ENCODE assay signal across 7 cellular contexts in the genomic region with DNA sequence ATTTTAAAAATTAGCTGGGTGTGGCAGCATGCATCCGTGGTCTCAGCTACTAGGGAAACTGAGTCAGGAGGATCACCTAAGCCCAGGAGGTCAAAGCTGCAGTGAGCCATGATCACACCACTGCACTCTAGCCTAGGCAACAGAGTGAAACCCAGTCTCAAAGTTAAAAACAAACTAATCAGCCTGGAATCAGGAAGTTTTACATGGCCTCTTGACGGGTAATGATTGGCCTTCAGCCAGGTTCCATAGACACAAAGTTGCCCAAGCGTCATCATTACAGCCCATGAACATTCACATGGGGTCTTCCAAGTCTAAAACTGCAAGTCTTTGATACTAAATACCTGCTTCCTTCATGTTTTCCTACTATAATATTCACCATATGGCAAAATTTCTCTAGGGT. TPM values are rescaled to one million over a fixed set of nuclear protein-coding genes. Genes with fewer than 3 reads are reported as not detected.
"Had no signal": no experiment of that assay in that cellular context is flagged by ENCODE, and none has a peak within 500 bp of the region (broad histone marks: within the 10 kb centered on the region; RNA-seq: fewer than 3 reads in every experiment).

No MANE protein-coding gene starts in this region.

- DNase-seq: HFFc6, IMR-90 had no signal

- H3K4me3 Mint-ChIP-seq: GM23338, HFFc6 had no signal

- H3K27ac ChIP-seq: HL-60 had no signal

- H3K4me1 Mint-ChIP-seq: GM23338 had no signal

- H3K9me3 Mint-ChIP-seq: GM23338, HFFc6 had no signal

- H3K4me2 ChIP-seq: GM23338 had no signal

- H2AFZ ChIP-seq: GM23338 had no signal

- H3K27ac Mint-ChIP-seq: GM23338, HFFc6 had no signal

- H3K9me3 ChIP-seq: HAP-1 had no signal

RNA-seq across cellular contexts. Expression of a gene that starts 10.0 kb away (rescaled TPM):
- total RNA-seq: HT1080, K562 had no signal
